Comparison of ENCODE assay signal across 8 cellular contexts in the genomic region with DNA sequence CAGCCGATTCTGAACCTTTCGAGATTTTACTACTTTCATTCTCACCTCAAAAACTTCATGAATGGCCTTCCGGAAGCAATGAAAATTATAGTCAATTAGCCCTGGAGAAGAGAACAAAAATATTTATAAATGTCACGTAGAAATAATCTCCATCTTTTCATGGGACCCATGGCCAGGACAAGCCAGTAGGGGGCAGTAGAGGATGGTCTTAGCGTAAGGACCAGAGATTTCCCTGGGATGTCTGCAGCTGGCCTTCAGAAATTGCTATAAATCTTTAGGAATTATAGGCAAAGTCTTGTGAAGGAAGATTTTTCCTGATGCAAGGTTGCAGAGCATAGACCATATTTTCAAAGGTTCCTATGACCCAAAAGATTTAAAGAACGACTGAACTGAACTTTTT. TPM values are rescaled to one million over a fixed set of nuclear protein-coding genes. Genes with fewer than 3 reads are reported as not detected.
DNase-seq lines count a peak whose midpoint lies in the region; ATAC-seq and TF ChIP-seq lines count a peak whose summit lies in the region.

No MANE protein-coding gene starts in this region.

- POLR2A ChIA-PET in PC-3 (lab: Charles Lee; ENCODE audit: unreplicated experiment) = no interaction called here

- no peak overlapping the region for H3K9ac ChIP-seq in PC-3 (ENCODE audit: low read length)

- no peak for ATAC-seq in PC-3
- ATAC-seq in GM21528 (IDR thresholded peaks at IDR 0.05; ENCODE audit: low FRiP score, unreplicated experiment) = no peak
- no peak for ATAC-seq in HG02981 (IDR thresholded peaks at IDR 0.05; ENCODE audit: unreplicated experiment)

- TF ChIP-seq CTCF in PC-3 (conservative IDR thresholded peaks at IDR 0.05; ENCODE audit: low read depth, low read length) = peak; percentile 83

- H3K27ac ChIP-seq in PC-3 (ENCODE audit: low read length) = no peak overlapping the region

- intact Hi-C loops in PC-3 (cut with micrococcal nuclease) (no loop called here), posterior cingulate gyrus (cut with DNase I) (loop anchor here (5.0 to 10.0 kb wide), 3 partner anchors 246 to 383 kb away; a partner anchor contains a TSS)

- BruUV-seq in PC-3 (replicated peaks; lab: Mats Ljungman, UMichigan) = no TSS peak

- no peaks in the 10 kb centered on the region for H3K79me2 ChIP-seq in PC-3 (ENCODE audit: low read length)

- H3K9me2 ChIP-seq in PC-3 (replicated peaks; ENCODE audit: low read length) = no peaks in the 10 kb centered on the region

- no peak overlapping the region for H2AFZ ChIP-seq in PC-3 (ENCODE audit: low read length)

- no peaks in the 10 kb centered on the region for H3F3A ChIP-seq in PC-3 (ENCODE audit: low read length, unreplicated experiment)

- peak; percentile 77 for DNase-seq in Ammon's horn (ENCODE audit: low spot score)
- peak; percentile 25 for DNase-seq in H4 (ENCODE audit: low spot score)
- peak; percentile 66 for DNase-seq in PC-3
- DNase-seq in activated gamma-delta T cell treated with anti-CD3 and anti-CD28 coated beads, Interleukin-2, amount 50 U/mL, for 16 hours (ENCODE audit: low read depth) = peak; percentile 26
- peak; percentile 36 for DNase-seq in glomerular visceral epithelial cell (ENCODE audit: extremely low spot score)
- DNase-seq in posterior cingulate gyrus = peak in 7 of 10 donors; percentile 55 to 88 (median 76)

- no peak overlapping the region for H3K4me2 ChIP-seq in PC-3 (ENCODE audit: low read length)

- H3K27me3 ChIP-seq in PC-3 (ENCODE audit: low read length) = no peaks in the 10 kb centered on the region

- H4K20me1 ChIP-seq in PC-3 (ENCODE audit: low read length) = no peaks in the 10 kb centered on the region

- no peaks in the 10 kb centered on the region; the same call in 1 of the 2 replicates for H3K36me3 ChIP-seq in PC-3 (ENCODE audit: low read depth, low read length)

- no peaks in the 10 kb centered on the region for H3K9me3 ChIP-seq in PC-3 (ENCODE audit: low read length)

- CTCF ChIA-PET in PC-3 (lab: Charles Lee) = no interaction called here

- no peak overlapping the region for H3K4me3 ChIP-seq in PC-3 (ENCODE audit: low read length)

- H3K4me1 ChIP-seq in PC-3 (ENCODE audit: insufficient read depth, low read length) = peaks cover 5% of the 10 kb centered on the region

RNA-seq across cellular contexts. Expression of a gene that starts 15.6 kb away (rescaled TPM):
- total RNA-seq in H4 (2014; rRNA removed; shearing (Covaris generic)) = 17.9 and 19.0 TPM in 2 replicates
- 22.4 and 23.2 TPM in 2 replicates for total RNA-seq in PC-3 (2014; rRNA removed)

RNA-seq across cellular contexts. Expression of a gene that starts 44.0 kb away (rescaled TPM):
- total RNA-seq in H4 (2014; rRNA removed; shearing (Covaris generic)) = 28.8 and 35.0 TPM in 2 replicates
- total RNA-seq in PC-3 (2014; rRNA removed) = 0.35 and 0.62 TPM in 2 replicates

RNA-seq across cellular contexts. Expression of a gene that starts 53.0 kb away (rescaled TPM):
- total RNA-seq in H4 (2014; rRNA removed; shearing (Covaris generic)) = 0.08 TPM in 1 of 2 replicates, not detected in the other
- total RNA-seq in PC-3 (2014; rRNA removed) = 0.23 and 0.36 TPM in 2 replicates

Comparison
In these comparisons a context has a peak if more than half of its experiments do, and no peak if none do; other contexts are left out.
1. DNase-seq: peak in every context shown above with its lines; median percentile 77 in Ammon's horn; 76 in posterior cingulate gyrus; 66 in PC-3; 36 in glomerular visceral epithelial cell; 26 in activated gamma-delta T cell treated with anti-CD3 and anti-CD28 coated beads, Interleukin-2, amount 50 U/mL, for 16 hours; 25 in H4.
2. RNA of a gene that starts 44.0 kb away (total RNA-seq): 28.8 to 35.0 TPM in H4; 0.35 to 0.62 TPM in PC-3; every median in the first group is over 10 times any median in the second.